Comparison of ENCODE assay signal across 17 cellular contexts in genomic region chr6:123434186-123434585, GRCh38.
DNase-seq lines count a peak whose midpoint lies in the region; ATAC-seq and TF ChIP-seq lines count a peak whose summit lies in the region.
"Had no signal": no experiment of that assay in that cellular context is flagged by ENCODE, and none has a peak within 500 bp of the region (broad histone marks: within the 10 kb centered on the region; RNA-seq: fewer than 3 reads in every experiment).

No MANE protein-coding gene starts in this region.

- peaks cover 0 to 8% (median 3%) of the 10 kb centered on the region in 12 donors for H3K4me1 ChIP-seq in heart left ventricle

- H3K27me3 ChIP-seq in heart left ventricle, result no peaks in the 10 kb centered on the region

- peak; percentile 4 for DNase-seq in NCI-H2171 treated with DMSO at 0.1 percent for 48 hours (lab: John Stamatoyannopoulos, UW)
- DNase-seq in NCI-H2171 (lab: John Stamatoyannopoulos, UW), result no peak
- peak; percentile 16 for DNase-seq in astrocyte of the cerebellum (ENCODE audit: low read depth)
- DNase-seq in heart left ventricle, result no peak
- peak; percentile 10 for DNase-seq in stromal cell of bone marrow (ENCODE audit: low read depth)
- no peak for DNase-seq in stimulated activated CD4-positive, alpha-beta T cell treated with anti-CD3 and anti-CD28 coated beads, Interleukin-4, amount 100 ng/mL, for 4 hours
- DNase-seq: 8988T; C1 segment of cervical spinal cord; CD8-positive, alpha-beta T cell; Karpas-422; MV-4-11; NCI-H1694; NCI-H2081 treated with DMSO at 0.1 percent for 48 hours; NCI-H526 treated with DMSO at 0.1 percent for 48 hours; SHP77 had no signal

- ATAC-seq in heart left ventricle (peak in 3 of 4 donors; percentile 51 to 59 (median 55)), GM21717 (IDR thresholded peaks at IDR 0.05; ENCODE audit: unreplicated experiment) (no peak)
- ATAC-seq: CD8-positive, alpha-beta T cell; HCT116 had no signal

- intact Hi-C loops in heart left ventricle (cut with DNase I), result loop anchor here in 1 of 10 donors (10.0 kb wide), 1 partner anchor 191 kb away; no protein-coding TSS in a partner anchor

- no peak for TF ChIP-seq POLR2A in heart left ventricle (IDR thresholded peaks at IDR 0.05)

- no peak overlapping the region for H3K4me3 ChIP-seq in astrocyte of the cerebellum (ENCODE audit: low read depth, low read length)
- no peak overlapping the region for H3K4me3 ChIP-seq in heart left ventricle

- in situ Hi-C loops in astrocyte of the cerebellum (cut with HindIII; ENCODE audit: low sequenced_read_pairs), result loop anchor here (25.0 kb wide), 1 partner anchor 278 kb away; no protein-coding TSS in a partner anchor

- no peaks in the 10 kb centered on the region for H3K36me3 ChIP-seq in heart left ventricle

- TF ChIP-seq CTCF in astrocyte of the cerebellum (IDR thresholded peaks at IDR 0.05; ENCODE audit: low read depth, low read length, missing control alignments), result no peak
- TF ChIP-seq CTCF in heart left ventricle (IDR thresholded peaks at IDR 0.05), result no peak

- peak overlapping the region in 4 of 12 donors; percentile 9 to 37 (median 24) for H3K27ac ChIP-seq in heart left ventricle

- H3K9me3 ChIP-seq in heart left ventricle, result no peaks in the 10 kb centered on the region

Comparison
In these comparisons a context has a peak if more than half of its experiments do, and no peak if none do; other contexts are left out.
1. DNase-seq: peak in NCI-H2171 treated with DMSO at 0.1 percent for 48 hours (single experiment), astrocyte of the cerebellum (single experiment) and stromal cell of bone marrow (single experiment); none in NCI-H2171 (single experiment), heart left ventricle (0 of 5) and stimulated activated CD4-positive, alpha-beta T cell treated with anti-CD3 and anti-CD28 coated beads, Interleukin-4, amount 100 ng/mL, for 4 hours (0 of 2).